18 cellular contexts compared by ENCODE assay signal in genomic region chr9:128232811-128233428, GRCh38. TPM values are rescaled to one million over a fixed set of nuclear protein-coding genes. Genes with fewer than 3 reads are reported as not detected.
DNase-seq lines count a peak whose midpoint lies in the region; ATAC-seq and TF ChIP-seq lines count a peak whose summit lies in the region.
"Had no signal": no experiment of that assay in that cellular context is flagged by ENCODE, and none has a peak within 500 bp of the region (broad histone marks: within the 10 kb centered on the region; RNA-seq: fewer than 3 reads in every experiment).

No MANE protein-coding gene starts in this region.

- H3K27ac ChIP-seq in Panc1 (ENCODE audit: low read length): no peak overlapping the region
- no peak overlapping the region for H3K27ac ChIP-seq in right cardiac atrium (ENCODE audit: low read length)
- peak overlapping the region in 15 of 21 experiments; percentile 12 to 83 (median 61) for H3K27ac ChIP-seq in skin epidermis
- H3K27ac ChIP-seq in CD8-positive, alpha-beta T cell (ENCODE audit: low read depth, low read length): no peak overlapping the region
- H3K27ac ChIP-seq: RWPE1 had no signal

- in situ Hi-C loops in Panc1 (cut with HindIII; ENCODE audit: low pct_unique_long_range_greater_than_20kb, low sequenced_read_pairs): no loop called here

- ATAC-seq in Panc1 (peak; percentile 48), right cardiac atrium (peak; percentile 12 to 35)
- no peak for ATAC-seq in CD8-positive, alpha-beta T cell
- no peak for ATAC-seq in activated naive CD4-positive, alpha-beta T cell treated with anti-CD3 and anti-CD28 coated beads, Interleukin-2, amount 50 U/mL, for 72 hours

- DNase-seq in BE2C (peak; percentile 9), Panc1 (ENCODE audit: low read depth, low spot score) (no peak), right cardiac atrium (peak in 1 of 3 donors; percentile 11), KG1 (lab: John Stamatoyannopoulos, UW) (no peak), dermis blood vessel endothelial cell (no peak)
- no peak for DNase-seq in CD8-positive, alpha-beta T cell
- DNase-seq in activated naive CD4-positive, alpha-beta T cell treated with anti-CD3 and anti-CD28 coated beads, Interleukin-2, amount 50 U/mL, for 72 hours (ENCODE audit: low spot score in 2 of 2): no peak
- DNase-seq: Calu3; CD4-positive, alpha-beta T cell; DMS53; NCI-H1105 treated with DMSO at 0.1 percent for 48 hours; NCI-H1930; NCI-H446; NCI-H69; NK-92 treated with Interleukin-12 subunit alpha and Interleukin-12 subunit beta, amount 100 ng/mL, for 24 hours had no signal

- no peak for TF ChIP-seq CTCF in BE2C (IDR thresholded peaks at IDR 0.05; ENCODE audit: low read depth, low read length)
- no peak for TF ChIP-seq CTCF in Panc1 (IDR thresholded peaks at IDR 0.05)
- no peak for TF ChIP-seq CTCF in CD8-positive, alpha-beta T cell (IDR thresholded peaks at IDR 0.05)

- H3K4me3 ChIP-seq in BE2C (ENCODE audit: low read depth, low read length) (no peak overlapping the region), Panc1 (ENCODE audit: low read depth in 2 of 2, low read length in 2 of 2) (no peak overlapping the region), right cardiac atrium (ENCODE audit: low read length) (no peak overlapping the region), skin epidermis (no peak overlapping the region)
- H3K4me3 ChIP-seq in CD8-positive, alpha-beta T cell (ENCODE audit: low read depth, low read length): no peak overlapping the region
- H3K4me3 ChIP-seq: HAP-1 had no signal

- BruUV-seq in Panc1 (replicated peaks; lab: Mats Ljungman, UMichigan): no TSS peak

- 86% methylated on average over 15 of the region's 15 CpGs for WGBS in right cardiac atrium

- peaks cover 7% of the 10 kb centered on the region for H3K27me3 Mint-ChIP-seq in CD8-positive, alpha-beta T cell (ENCODE audit: low read depth)
- H3K27me3 Mint-ChIP-seq: CD4-positive, alpha-beta T cell had no signal

- POLR2A ChIA-PET in Panc1 (lab: Charles Lee): no interaction called here
- POLR2A ChIA-PET in CD8-positive, alpha-beta T cell (lab: Charles Lee): no interaction called here

- H3K9me3 ChIP-seq in BE2C (no peaks in the 10 kb centered on the region), Panc1 (ENCODE audit: control insufficient read depth, insufficient read depth, low read depth, low read length) (no peaks in the 10 kb centered on the region), right cardiac atrium (ENCODE audit: control insufficient read depth, low read length) (no peaks in the 10 kb centered on the region)
- no peaks in the 10 kb centered on the region for H3K9me3 ChIP-seq in CD8-positive, alpha-beta T cell (ENCODE audit: low read length)
- H3K9me3 ChIP-seq: HAP-1 had no signal

- H3K4me3 Mint-ChIP-seq in CD8-positive, alpha-beta T cell: no peak overlapping the region
- H3K4me3 Mint-ChIP-seq: CD4-positive, alpha-beta T cell had no signal

- no peaks in the 10 kb centered on the region for H3K4me1 Mint-ChIP-seq in CD8-positive, alpha-beta T cell (ENCODE audit: low read depth)

- H3K36me3 Mint-ChIP-seq in CD8-positive, alpha-beta T cell: no peaks in the 10 kb centered on the region
- H3K36me3 Mint-ChIP-seq in activated naive CD4-positive, alpha-beta T cell treated with anti-CD3 and anti-CD28 coated beads, Interleukin-2, amount 50 U/mL, for 72 hours: no peaks in the 10 kb centered on the region

- no peaks in the 10 kb centered on the region for H3K36me3 ChIP-seq in BE2C
- H3K36me3 ChIP-seq in Panc1 (ENCODE audit: control insufficient read depth, insufficient read depth, low read length): no peaks in the 10 kb centered on the region
- H3K36me3 ChIP-seq in CD8-positive, alpha-beta T cell (ENCODE audit: insufficient read depth, low read length): no peaks in the 10 kb centered on the region
- H3K36me3 ChIP-seq: HAP-1 had no signal

- no peaks in the 10 kb centered on the region for H3K4me1 ChIP-seq in BE2C
- H3K4me1 ChIP-seq in Panc1 (ENCODE audit: control insufficient read depth, insufficient read depth, low read length): no peaks in the 10 kb centered on the region
- no peaks in the 10 kb centered on the region for H3K4me1 ChIP-seq in right cardiac atrium (ENCODE audit: control insufficient read depth, insufficient read depth, low read length)
- no peaks in the 10 kb centered on the region for H3K4me1 ChIP-seq in CD8-positive, alpha-beta T cell (ENCODE audit: insufficient read depth, low read length)
- H3K4me1 ChIP-seq: HAP-1 had no signal

- CTCF ChIA-PET in Panc1 (lab: Charles Lee): no interaction called here
- CTCF ChIA-PET in CD8-positive, alpha-beta T cell (lab: Charles Lee): no interaction called here

- no peaks in the 10 kb centered on the region for H3K9me3 Mint-ChIP-seq in CD8-positive, alpha-beta T cell
- no peaks in the 10 kb centered on the region for H3K9me3 Mint-ChIP-seq in activated naive CD4-positive, alpha-beta T cell treated with anti-CD3 and anti-CD28 coated beads, Interleukin-2, amount 50 U/mL, for 72 hours
- H3K9me3 Mint-ChIP-seq: CD4-positive, alpha-beta T cell had no signal

- no peak overlapping the region for H3K27ac Mint-ChIP-seq in CD8-positive, alpha-beta T cell
- no peak overlapping the region for H3K27ac Mint-ChIP-seq in activated naive CD4-positive, alpha-beta T cell treated with anti-CD3 and anti-CD28 coated beads, Interleukin-2, amount 50 U/mL, for 72 hours
- H3K27ac Mint-ChIP-seq: CD4-positive, alpha-beta T cell had no signal

- no peaks in the 10 kb centered on the region for H3K27me3 ChIP-seq in BE2C
- no peaks in the 10 kb centered on the region for H3K27me3 ChIP-seq in Panc1 (ENCODE audit: control insufficient read depth, insufficient read depth, low read length)
- no peaks in the 10 kb centered on the region for H3K27me3 ChIP-seq in right cardiac atrium (ENCODE audit: control insufficient read depth, insufficient read depth)
- no peaks in the 10 kb centered on the region for H3K27me3 ChIP-seq in CD8-positive, alpha-beta T cell (ENCODE audit: insufficient read depth, low read length)

- intact Hi-C loops in Panc1 (cut with micrococcal nuclease; ENCODE audit: unreplicated experiment): no loop called here
- intact Hi-C loops in right cardiac atrium (cut with DNase I): no loop called here
- intact Hi-C loops in CD8-positive, alpha-beta T cell (cut with DNase I, micrococcal nuclease): no loop called here

RNA-seq across cellular contexts. Expression of gene DNM1, which starts 29.7 kb away (rescaled TPM):
- polyA plus RNA-seq in BE2C (2012; ENCODE audit: insufficient read depth, insufficient read length, low read depth): 83.3 TPM
- total RNA-seq in Panc1 (2021; ENCODE audit: unreplicated experiment): 18.7 TPM
- polyA plus RNA-seq in Panc1 (2012; ENCODE audit: insufficient read length): 21.0 TPM
- 1 to 10 TPM; 4.4 to 7.4 (median 5.8) TPM for total RNA-seq in right cardiac atrium
- 6.0 TPM for polyA plus RNA-seq in right cardiac atrium
- total RNA-seq in CD8-positive, alpha-beta T cell: 1 to 10 TPM; 1.4 to 1.5 TPM
- total RNA-seq in activated naive CD4-positive, alpha-beta T cell treated with anti-CD3 and anti-CD28 coated beads, Interleukin-2, amount 50 U/mL, for 72 hours: 1 to 10 TPM; 1.6 to 5.1 TPM
- total RNA-seq in dermis blood vessel endothelial cell: 0.17 and 0.33 TPM in 2 replicates

RNA-seq across cellular contexts. Expression of gene CIZ1, which starts 41.5 kb away (rescaled TPM):
- polyA plus RNA-seq in BE2C (2012; ENCODE audit: insufficient read depth, insufficient read length, low read depth): 260 TPM
- 111 TPM for total RNA-seq in Panc1 (2021; ENCODE audit: unreplicated experiment)
- 78.0 TPM for polyA plus RNA-seq in Panc1 (2012; ENCODE audit: insufficient read length)
- total RNA-seq in right cardiac atrium: 10 to 100 TPM; 75.9 to 81.5 (median 81.0) TPM
- 39.0 TPM for polyA plus RNA-seq in right cardiac atrium
- 100 to 1,000 TPM; 109 to 116 TPM for total RNA-seq in CD8-positive, alpha-beta T cell
- 100 to 1,000 TPM in 1 of 2 donors, 10 to 100 TPM in 1; 60.1 to 111 TPM for total RNA-seq in activated naive CD4-positive, alpha-beta T cell treated with anti-CD3 and anti-CD28 coated beads, Interleukin-2, amount 50 U/mL, for 72 hours
- 16.7 and 37.9 TPM in 2 replicates for total RNA-seq in dermis blood vessel endothelial cell

RNA-seq across cellular contexts. Expression of gene GOLGA2, which starts 42.9 kb away (rescaled TPM):
- polyA plus RNA-seq in BE2C (2012; ENCODE audit: insufficient read depth, insufficient read length, low read depth): 76.2 TPM
- total RNA-seq in Panc1 (2021; ENCODE audit: unreplicated experiment) (69.6 TPM), right cardiac atrium (100 to 1,000 TPM in 2 of 4 donors, 10 to 100 TPM in 2; 85.6 to 124 (median 101) TPM), dermis blood vessel endothelial cell (68.6 and 76.2 TPM in 2 replicates)
- 70.6 TPM for polyA plus RNA-seq in Panc1 (2012; ENCODE audit: insufficient read length)
- polyA plus RNA-seq in right cardiac atrium: 84.2 TPM
- 10 to 100 TPM; 49.9 to 59.0 TPM for total RNA-seq in CD8-positive, alpha-beta T cell
- total RNA-seq in activated naive CD4-positive, alpha-beta T cell treated with anti-CD3 and anti-CD28 coated beads, Interleukin-2, amount 50 U/mL, for 72 hours: 10 to 100 TPM; 46.2 to 54.3 TPM

RNA-seq across cellular contexts. Expression of gene SWI5, which starts 43.2 kb away (rescaled TPM):
- polyA plus RNA-seq in BE2C (2012; ENCODE audit: insufficient read depth, insufficient read length, low read depth): 15.7 TPM
- 28.3 TPM for total RNA-seq in Panc1 (2021; ENCODE audit: unreplicated experiment)
- 31.2 TPM for polyA plus RNA-seq in Panc1 (2012; ENCODE audit: insufficient read length)
- total RNA-seq in right cardiac atrium: 10 to 100 TPM; 18.7 to 22.3 (median 20.5) TPM
- 33.7 TPM for polyA plus RNA-seq in right cardiac atrium
- 1 to 10 TPM; 3.5 to 4.3 TPM for total RNA-seq in CD8-positive, alpha-beta T cell
- total RNA-seq in activated naive CD4-positive, alpha-beta T cell treated with anti-CD3 and anti-CD28 coated beads, Interleukin-2, amount 50 U/mL, for 72 hours: 10 to 100 TPM; 15.6 to 16.9 TPM
- total RNA-seq in dermis blood vessel endothelial cell: 26.9 and 29.1 TPM in 2 replicates

Comparison
In these comparisons a context has a peak if more than half of its experiments do, and no peak if none do; other contexts are left out.
1. ATAC-seq: peak in Panc1 (single experiment) and right cardiac atrium (2 of 2); none in CD8-positive, alpha-beta T cell (single experiment) and activated naive CD4-positive, alpha-beta T cell treated with anti-CD3 and anti-CD28 coated beads, Interleukin-2, amount 50 U/mL, for 72 hours (0 of 2).
2. H3K27ac ChIP-seq: peak in skin epidermis (15 of 21); none in Panc1 (single experiment), right cardiac atrium (single experiment) and CD8-positive, alpha-beta T cell (single experiment).